1 cellular context compared by ENCODE assay signal in genomic region chr2:27291865-27292264, GRCh38.
TF ChIP-seq lines count a peak whose summit lies in the region.

No MANE protein-coding gene starts in this region.

TF ChIP-seq in GM12878, 131 proteins besides CTCF, POLR2A, EP300 and RAD21:
- TF ChIP-seq ZNF622 (IDR thresholded peaks at IDR 0.05) = no peak
- TF ChIP-seq REST (IDR thresholded peaks at IDR 0.05; ENCODE audit: low read depth, low read length) = no peak
- TF ChIP-seq JUND (IDR thresholded peaks at IDR 0.05; ENCODE audit: low read depth, low read length) = no peak
